3 cellular contexts compared by ENCODE assay signal in genomic region chr2:189726849-189727248, GRCh38.
TF ChIP-seq lines count a peak whose summit lies in the region.

No MANE protein-coding gene starts in this region.

TF ChIP-seq in A549, 52 proteins besides CTCF, POLR2A, EP300 and RAD21:
- TF ChIP-seq HMGXB4 (CRISPR knock-in tag; IDR thresholded peaks at IDR 0.05; ENCODE audit: borderline replicate concordance) (no peak), MAFK (IDR thresholded peaks at IDR 0.05; ENCODE audit: partially characterized antibody) (peak; percentile 45), TP53 (CRISPR knock-in tag; IDR thresholded peaks at IDR 0.05) (no peak), USF2 (IDR thresholded peaks at IDR 0.05) (no peak)

TF ChIP-seq in IMR-90, 13 proteins besides CTCF, POLR2A, EP300 and RAD21:
- TF ChIP-seq RCOR1 (IDR thresholded peaks at IDR 0.05; ENCODE audit: insufficient replicate concordance, low read length) (no peak), MAFK (IDR thresholded peaks at IDR 0.05; ENCODE audit: low read depth, low read length) (peak; percentile 12; the same call in 1 of the 2 replicates)

TF ChIP-seq in K562, 482 proteins besides CTCF, POLR2A, EP300 and RAD21:
- TF ChIP-seq C11orf30 (IDR thresholded peaks at IDR 0.05; ENCODE audit: low read depth) = peak; percentile 56
- TF ChIP-seq TSHZ1 (CRISPR knock-in tag; IDR thresholded peaks at IDR 0.05) = no peak
- TF ChIP-seq KLF10 (CRISPR knock-in tag; IDR thresholded peaks at IDR 0.05) = no peak
- TF ChIP-seq POLR2AphosphoS5 (IDR thresholded peaks at IDR 0.05; ENCODE audit: control insufficient read depth, insufficient read depth, low read depth, low read length) = no peak
- TF ChIP-seq ZNF609 (CRISPR knock-in tag; IDR thresholded peaks at IDR 0.05; ENCODE audit: borderline replicate concordance) = no peak
- no peak for TF ChIP-seq CBX3 (IDR thresholded peaks at IDR 0.05; ENCODE audit: borderline replicate concordance in 1 of 2, low read length in 2 of 2)
- no peak for TF ChIP-seq ZFP1 (CRISPR knock-in tag; IDR thresholded peaks at IDR 0.05)
- TF ChIP-seq TAF7 (tag; IDR thresholded peaks at IDR 0.05) = no peak
- peak; percentile 34; the same call in 1 of the 2 replicates for TF ChIP-seq MAFG (tag; conservative IDR thresholded peaks at IDR 0.05)
- peak; percentile 79 for TF ChIP-seq ZNF316 (IDR thresholded peaks at IDR 0.05)
- no peak for TF ChIP-seq IFI16 (CRISPR knock-in tag; IDR thresholded peaks at IDR 0.05)
- no peak for TF ChIP-seq PRDM10 (IDR thresholded peaks at IDR 0.05; ENCODE audit: partially characterized antibody)
- TF ChIP-seq HNRNPLL (IDR thresholded peaks at IDR 0.05; ENCODE audit: low read depth, low read length, poor library complexity, severe bottlenecking) = no peak
- no peak for TF ChIP-seq GTF2E2 (tag; IDR thresholded peaks at IDR 0.05)
- TF ChIP-seq ZBTB8A (IDR thresholded peaks at IDR 0.05; ENCODE audit: partially characterized antibody) = no peak
